In the genomic region with DNA sequence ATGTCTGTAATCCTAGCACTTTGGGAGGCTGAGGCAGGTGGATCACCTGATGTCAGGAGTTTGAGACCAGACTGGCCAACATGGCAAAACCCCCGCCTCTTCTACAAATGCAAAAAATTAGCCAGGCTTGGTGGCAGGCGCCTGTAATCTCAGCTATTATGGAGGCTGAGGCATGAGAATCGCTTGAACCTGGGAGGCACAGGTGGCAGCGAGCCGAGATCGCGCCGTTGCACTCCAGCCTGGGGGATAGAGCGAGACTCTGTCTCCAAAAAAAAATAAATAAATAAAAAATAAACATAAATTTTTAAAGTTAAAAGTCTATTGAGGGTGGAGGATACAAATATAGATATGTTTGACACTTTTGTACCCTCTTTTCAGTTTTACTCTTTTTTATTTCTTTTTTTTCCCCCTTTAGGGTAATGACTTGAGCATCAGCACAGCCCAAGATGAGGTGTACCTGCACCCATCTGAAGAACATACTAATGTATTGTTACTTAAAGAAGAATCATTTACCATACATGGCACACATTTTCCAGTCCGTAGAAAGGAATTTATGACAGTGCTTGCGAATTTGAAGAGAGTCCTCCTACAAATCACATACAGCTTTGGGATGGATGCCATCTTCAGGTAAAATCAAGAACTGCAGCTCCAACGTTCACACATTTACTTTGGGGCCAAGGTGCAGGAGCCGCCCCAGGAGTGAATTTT, we compare ENCODE assay signal across 8 cellular contexts.
A peak's percentile ranks its signal among the peaks of the same experiment; 100 is the strongest.
DNase-seq lines count a peak whose midpoint lies in the region; ATAC-seq and TF ChIP-seq lines count a peak whose summit lies in the region.

No MANE protein-coding gene starts in this region.

- peak; percentile 49 to 68 (median 62) for TF ChIP-seq CTCF in gastroesophageal sphincter (IDR thresholded peaks at IDR 0.05)
- TF ChIP-seq CTCF in progenitor cell of endocrine pancreas (IDR thresholded peaks at IDR 0.05; ENCODE audit: unreplicated experiment): peak; percentile 88

- H3K4me3 ChIP-seq in gastroesophageal sphincter: no peak overlapping the region

- peaks cover 25% of the 10 kb centered on the region for H3K27me3 Mint-ChIP-seq in activated T-helper 2 cell treated with anti-CD3 and anti-CD28 coated beads, Interferon-gamma antibody, Interleukin-2, Interleukin-4, amounts not matched to agents 10 μg/mL and 5 μg/mL and 100 μg/mL, durations not matched to agents 14 hours and 24 hours and 36 hours (ENCODE audit: low read depth)
- peaks cover 13% of the 10 kb centered on the region for H3K27me3 Mint-ChIP-seq in progenitor cell of endocrine pancreas

- peak; percentile 47 for DNase-seq in G401 (ENCODE audit: low spot score)
- peak; percentile 53 for DNase-seq in HK-2 (ENCODE audit: unreplicated experiment)
- DNase-seq in OCI-M1 (lab: John Stamatoyannopoulos, UW): peak; percentile 83
- DNase-seq in activated T-helper 2 cell treated with anti-CD3 and anti-CD28 coated beads, Interferon-gamma antibody, Interleukin-2, Interleukin-4, amounts not matched to agents 10 μg/mL and 5 μg/mL and 100 μg/mL, durations not matched to agents 14 hours and 24 hours and 36 hours (ENCODE audit: low spot score): peak; percentile 28
- DNase-seq in progenitor cell of endocrine pancreas (ENCODE audit: low spot score, unreplicated experiment): peak; percentile 42
- DNase-seq in NCI-H1436 treated with DMSO at 0.1 percent for 48 hours (lab: John Stamatoyannopoulos, UW): no peak

- H3K4me1 ChIP-seq in gastroesophageal sphincter: peaks cover 0 to 6% (median 0%) of the 10 kb centered on the region in 3 donors

- ATAC-seq in GM21390 (IDR thresholded peaks at IDR 0.05; ENCODE audit: unreplicated experiment): peak; percentile 86
- ATAC-seq in gastroesophageal sphincter: no peak

- H3K27ac ChIP-seq in gastroesophageal sphincter: no peak overlapping the region

- no peak for TF ChIP-seq EP300 in gastroesophageal sphincter (IDR thresholded peaks at IDR 0.05)

- intact Hi-C loops in activated T-helper 2 cell treated with anti-CD3 and anti-CD28 coated beads, Interferon-gamma antibody, Interleukin-2, Interleukin-4, amounts not matched to agents 10 μg/mL and 5 μg/mL and 100 μg/mL, durations not matched to agents 14 hours and 24 hours and 36 hours (cut with micrococcal nuclease): loop anchor here (1.0 to 5.0 kb wide), 3 partner anchors 445 to 1515 kb away; no protein-coding TSS in a partner anchor

- H3K4me1 Mint-ChIP-seq in activated T-helper 2 cell treated with anti-CD3 and anti-CD28 coated beads, Interferon-gamma antibody, Interleukin-2, Interleukin-4, amounts not matched to agents 10 μg/mL and 5 μg/mL and 100 μg/mL, durations not matched to agents 14 hours and 24 hours and 36 hours (ENCODE audit: low read depth): peaks cover 6% of the 10 kb centered on the region
- H3K4me1 Mint-ChIP-seq in progenitor cell of endocrine pancreas (ENCODE audit: low read depth): peaks cover 2% of the 10 kb centered on the region

- in situ Hi-C loops in G401 (cut with HindIII; ENCODE audit: low sequenced_read_pairs): no loop called here

- H3K27ac Mint-ChIP-seq in activated T-helper 2 cell treated with anti-CD3 and anti-CD28 coated beads, Interferon-gamma antibody, Interleukin-2, Interleukin-4, amounts not matched to agents 10 μg/mL and 5 μg/mL and 100 μg/mL, durations not matched to agents 14 hours and 24 hours and 36 hours: no peak overlapping the region
- H3K27ac Mint-ChIP-seq in progenitor cell of endocrine pancreas: no peak overlapping the region

- H3K9me3 ChIP-seq in gastroesophageal sphincter: no peaks in the 10 kb centered on the region

- H3K27me3 ChIP-seq in gastroesophageal sphincter: no peaks in the 10 kb centered on the region

- H3K4me3 Mint-ChIP-seq in activated T-helper 2 cell treated with anti-CD3 and anti-CD28 coated beads, Interferon-gamma antibody, Interleukin-2, Interleukin-4, amounts not matched to agents 10 μg/mL and 5 μg/mL and 100 μg/mL, durations not matched to agents 14 hours and 24 hours and 36 hours (ENCODE audit: low read depth): no peak overlapping the region
- no peak overlapping the region for H3K4me3 Mint-ChIP-seq in progenitor cell of endocrine pancreas (ENCODE audit: low read depth)

- H3K9me3 Mint-ChIP-seq in activated T-helper 2 cell treated with anti-CD3 and anti-CD28 coated beads, Interferon-gamma antibody, Interleukin-2, Interleukin-4, amounts not matched to agents 10 μg/mL and 5 μg/mL and 100 μg/mL, durations not matched to agents 14 hours and 24 hours and 36 hours: no peaks in the 10 kb centered on the region
- H3K9me3 Mint-ChIP-seq in progenitor cell of endocrine pancreas (ENCODE audit: low read depth): no peaks in the 10 kb centered on the region

- no peaks in the 10 kb centered on the region for H3K36me3 Mint-ChIP-seq in activated T-helper 2 cell treated with anti-CD3 and anti-CD28 coated beads, Interferon-gamma antibody, Interleukin-2, Interleukin-4, amounts not matched to agents 10 μg/mL and 5 μg/mL and 100 μg/mL, durations not matched to agents 14 hours and 24 hours and 36 hours (ENCODE audit: low read depth)
- no peaks in the 10 kb centered on the region for H3K36me3 Mint-ChIP-seq in progenitor cell of endocrine pancreas (ENCODE audit: insufficient read depth)

- TF ChIP-seq POLR2A in gastroesophageal sphincter (IDR thresholded peaks at IDR 0.05): no peak

- no peaks in the 10 kb centered on the region for H3K36me3 ChIP-seq in gastroesophageal sphincter

- 58 to 61% methylated on average over 10 to 12 of the region's 13 CpGs for WGBS in gastroesophageal sphincter (ENCODE audit: low coverage in 1 of 2), 2 donors
